In genomic region chr12:24349051-24349780, GRCh38 we compare ENCODE assay signal across 21 cellular contexts.
DNase-seq lines count a peak whose midpoint lies in the region; ATAC-seq, FAIRE-seq and TF ChIP-seq lines count a peak whose summit lies in the region.
"Had no signal": no experiment of that assay in that cellular context is flagged by ENCODE, and none has a peak within 500 bp of the region (broad histone marks: within the 10 kb centered on the region; RNA-seq: fewer than 3 reads in every experiment).

No MANE protein-coding gene starts in this region.

- H3K4me1 Mint-ChIP-seq in activated B cell treated with CpG ODN at 0.5 μM for 24 hours (peaks cover 24% of the 10 kb centered on the region), WTC11 (peaks cover 3% of the 10 kb centered on the region)
- peaks cover 11 to 18% of the 10 kb centered on the region in 2 donors for H3K4me1 Mint-ChIP-seq in stimulated activated naive B cell treated with anti-CD40 and anti-IgM and Interleukin-4, amounts not matched to agents 10 μg/mL and 1 μg/mL and 100 μg/mL, for 72 hours
- H3K4me1 Mint-ChIP-seq: CD4-positive, alpha-beta memory T cell had no signal

- H3K4me2 ChIP-seq in endothelial cell of umbilical vein (ENCODE audit: insufficient read depth, low read length) (peak overlapping the region; percentile 30), MM.1S (ENCODE audit: low read depth, low read length) (no peak overlapping the region)
- H3K4me2 ChIP-seq: A549, GM23338 had no signal

- no peak overlapping the region for H2AFZ ChIP-seq in endothelial cell of umbilical vein (ENCODE audit: low read depth, low read length)
- H2AFZ ChIP-seq in MM.1S (ENCODE audit: low read length), result no peak overlapping the region
- H2AFZ ChIP-seq: GM23338 had no signal

- H3K9me1 ChIP-seq in endothelial cell of umbilical vein (replicated peaks; ENCODE audit: control insufficient read depth, extremely low read depth, insufficient read depth, low read length), result no peaks in the 10 kb centered on the region

- H3K9me3 Mint-ChIP-seq in activated B cell treated with CpG ODN at 0.5 μM for 24 hours, result peaks cover 9% of the 10 kb centered on the region
- peaks cover 8 to 9% of the 10 kb centered on the region in 2 donors for H3K9me3 Mint-ChIP-seq in stimulated activated naive B cell treated with anti-CD40 and anti-IgM and Interleukin-4, amounts not matched to agents 10 μg/mL and 1 μg/mL and 100 μg/mL, for 72 hours
- peaks cover 18% of the 10 kb centered on the region for H3K9me3 Mint-ChIP-seq in WTC11

- H4K20me1 ChIP-seq in endothelial cell of umbilical vein (replicated peaks; ENCODE audit: control insufficient read depth, extremely low read depth, insufficient read depth, low read length) (no peaks in the 10 kb centered on the region), MM.1S (ENCODE audit: insufficient read depth, low read length) (no peaks in the 10 kb centered on the region)

- H3K27ac ChIP-seq in endothelial cell of umbilical vein (ENCODE audit: insufficient read depth, low read depth, low read length) (peak overlapping the region; percentile 84), MM.1S (ENCODE audit: low read length) (no peak overlapping the region)
- H3K27ac ChIP-seq: A549 had no signal

- no peak overlapping the region for H3K4me3 Mint-ChIP-seq in activated B cell treated with CpG ODN at 0.5 μM for 24 hours
- no peak overlapping the region for H3K4me3 Mint-ChIP-seq in stimulated activated naive B cell treated with anti-CD40 and anti-IgM and Interleukin-4, amounts not matched to agents 10 μg/mL and 1 μg/mL and 100 μg/mL, for 72 hours
- H3K4me3 Mint-ChIP-seq in WTC11, result no peak overlapping the region
- H3K4me3 Mint-ChIP-seq: CD4-positive, alpha-beta memory T cell; GM23338; H9 had no signal

- H3K79me2 ChIP-seq in endothelial cell of umbilical vein (ENCODE audit: control insufficient read depth, insufficient read depth, low read length) (no peaks in the 10 kb centered on the region), MM.1S (ENCODE audit: low read length) (no peaks in the 10 kb centered on the region)

- DNase-seq in ELR (ENCODE audit: low read depth) (peak; percentile 22), activated B cell treated with CpG ODN at 0.5 μM for 24 hours (no peak), endothelial cell of umbilical vein (ENCODE audit: low read depth, low spot score) (peak; percentile 73), WTC11 (ENCODE audit: low spot score) (no peak), NCI-H1417 treated with DMSO at 0.1 percent for 48 hours (lab: John Stamatoyannopoulos, UW) (no peak), MM.1S (no peak)
- DNase-seq in stimulated activated naive B cell treated with anti-CD40 and anti-IgM and Interleukin-4, amounts not matched to agents 10 μg/mL and 1 μg/mL and 100 μg/mL, for 72 hours, result no peak
- DNase-seq: 8988T; ACHN; C1 segment of cervical spinal cord; CD4-positive, alpha-beta memory T cell; COR-L47; DMS153; DND-41; GDM1; H9 had no signal

- H3F3A ChIP-seq in MM.1S (ENCODE audit: insufficient read depth, low read length), result no peaks in the 10 kb centered on the region

- H3K27me3 Mint-ChIP-seq in activated B cell treated with CpG ODN at 0.5 μM for 24 hours (no peaks in the 10 kb centered on the region), WTC11 (ENCODE audit: low read depth) (no peaks in the 10 kb centered on the region)
- H3K27me3 Mint-ChIP-seq in stimulated activated naive B cell treated with anti-CD40 and anti-IgM and Interleukin-4, amounts not matched to agents 10 μg/mL and 1 μg/mL and 100 μg/mL, for 72 hours, result no peaks in the 10 kb centered on the region
- H3K27me3 Mint-ChIP-seq: CD4-positive, alpha-beta memory T cell had no signal

- H3K27me3 ChIP-seq in endothelial cell of umbilical vein (ENCODE audit: control insufficient read depth in 2 of 2, insufficient read depth in 2 of 2, low read length in 2 of 2) (no peaks in the 10 kb centered on the region), MM.1S (replicated peaks; ENCODE audit: insufficient read depth, low read length) (no peaks in the 10 kb centered on the region)

- POLR2A ChIA-PET in activated B cell treated with CpG ODN at 0.5 μM for 24 hours (lab: Charles Lee) (no interaction called here), endothelial cell of umbilical vein (lab: Charles Lee) (interaction anchor here (1.1 kb wide), 1 partner anchor 10 kb away, joined by 3 read pairs; no protein-coding TSS in a partner anchor), WTC11 (lab: Charles Lee) (no interaction called here)

- H3K9ac ChIP-seq in endothelial cell of umbilical vein (replicated peaks; ENCODE audit: extremely low read depth, insufficient read depth, low read length), result peak overlapping the region; percentile 22
- no peak overlapping the region for H3K9ac ChIP-seq in MM.1S (ENCODE audit: low read length)

- TF ChIP-seq CTCF in activated B cell treated with CpG ODN at 0.5 μM for 24 hours (IDR thresholded peaks at IDR 0.05), result no peak
- no peak for TF ChIP-seq CTCF in endothelial cell of umbilical vein (IDR thresholded peaks at IDR 0.05; ENCODE audit: extremely low read depth in 1 of 2, insufficient read depth in 1 of 2, low read depth in 1 of 2, low read length in 2 of 2)
- no peak for TF ChIP-seq CTCF in WTC11 (IDR thresholded peaks at IDR 0.05)
- no peak for TF ChIP-seq CTCF in MM.1S (IDR thresholded peaks at IDR 0.05; ENCODE audit: low read length)

- H3K4me3 ChIP-seq in endothelial cell of umbilical vein (replicated peaks in 1 of 3; ENCODE audit: insufficient read depth in 1 of 3, low read depth in 1 of 3, low read length in 3 of 3), result no peak overlapping the region
- no peak overlapping the region for H3K4me3 ChIP-seq in MM.1S (ENCODE audit: low read length)
- H3K4me3 ChIP-seq: A549, GM23338 had no signal

- FAIRE-seq in endothelial cell of umbilical vein (lab: Jason Lieb, UNC), result peak; percentile 87
- FAIRE-seq: A549, GM12891, GM18507 had no signal

- H3K9me2 ChIP-seq in MM.1S (replicated peaks; ENCODE audit: insufficient read depth, low read length), result no peaks in the 10 kb centered on the region

- intact Hi-C loops in activated B cell treated with CpG ODN at 0.5 μM for 24 hours (cut with micrococcal nuclease) (no loop called here), endothelial cell of umbilical vein (cut with micrococcal nuclease) (loop anchor here (1.0 to 10.0 kb wide), 5 partner anchors 124 to 304 kb away; no protein-coding TSS in a partner anchor)

- no peak for TF ChIP-seq POLR2A in endothelial cell of umbilical vein (IDR thresholded peaks at IDR 0.05; ENCODE audit: low read depth, low read length)

- H3K36me3 Mint-ChIP-seq in activated B cell treated with CpG ODN at 0.5 μM for 24 hours (ENCODE audit: low read depth), result peaks cover 15% of the 10 kb centered on the region
- H3K36me3 Mint-ChIP-seq in stimulated activated naive B cell treated with anti-CD40 and anti-IgM and Interleukin-4, amounts not matched to agents 10 μg/mL and 1 μg/mL and 100 μg/mL, for 72 hours, result peaks cover 7 to 8% of the 10 kb centered on the region in 2 donors
- peaks cover 11% of the 10 kb centered on the region for H3K36me3 Mint-ChIP-seq in WTC11
- H3K36me3 Mint-ChIP-seq: CD4-positive, alpha-beta memory T cell had no signal

- H3K36me3 ChIP-seq in endothelial cell of umbilical vein (ENCODE audit: control insufficient read depth in 2 of 2, extremely low read depth in 1 of 2, insufficient read depth in 2 of 2, low read length in 2 of 2) (no peaks in the 10 kb centered on the region), MM.1S (replicated peaks; ENCODE audit: insufficient read depth, low read length) (no peaks in the 10 kb centered on the region)

- H3K9me3 ChIP-seq in endothelial cell of umbilical vein (replicated peaks; ENCODE audit: control insufficient read depth, insufficient read depth, low read length) (no peaks in the 10 kb centered on the region), MM.1S (replicated peaks; ENCODE audit: insufficient read depth, low read length) (no peaks in the 10 kb centered on the region)
- H3K9me3 ChIP-seq: A549 had no signal

- ATAC-seq in activated B cell treated with CpG ODN at 0.5 μM for 24 hours (ENCODE audit: low read depth) (peak; percentile 49), WTC11 (no peak)
- peak; percentile 68 to 70 for ATAC-seq in stimulated activated naive B cell treated with anti-CD40 and anti-IgM and Interleukin-4, amounts not matched to agents 10 μg/mL and 1 μg/mL and 100 μg/mL, for 72 hours (replicated peaks)
- ATAC-seq: A549, GM23338, HCT116 had no signal

- CTCF ChIA-PET in activated B cell treated with CpG ODN at 0.5 μM for 24 hours (lab: Charles Lee), result no interaction called here
- CTCF ChIA-PET in endothelial cell of umbilical vein (lab: Charles Lee), result no interaction called here
- CTCF ChIA-PET in WTC11 (lab: Charles Lee), result no interaction called here

- peaks cover 12% of the 10 kb centered on the region for H3K4me1 ChIP-seq in endothelial cell of umbilical vein (ENCODE audit: control insufficient read depth, extremely low read depth, insufficient read depth, low read length)
- H3K4me1 ChIP-seq in MM.1S (ENCODE audit: low read length), result no peaks in the 10 kb centered on the region
- H3K4me1 ChIP-seq: A549 had no signal

- dilution Hi-C loops in endothelial cell of umbilical vein (cut with MboI; ENCODE audit: extremely low pct_ligation_motif_present, low sequenced_read_pairs), result no loop called here

- H3K27ac Mint-ChIP-seq in activated B cell treated with CpG ODN at 0.5 μM for 24 hours, result no peak overlapping the region
- H3K27ac Mint-ChIP-seq in stimulated activated naive B cell treated with anti-CD40 and anti-IgM and Interleukin-4, amounts not matched to agents 10 μg/mL and 1 μg/mL and 100 μg/mL, for 72 hours, result no peak overlapping the region
- H3K27ac Mint-ChIP-seq in WTC11, result no peak overlapping the region
- H3K27ac Mint-ChIP-seq: CD4-positive, alpha-beta memory T cell; GM23338; H9 had no signal

- BruUV-seq in endothelial cell of umbilical vein (replicated peaks; lab: Mats Ljungman, UMichigan), result TSS peak; percentile 94

TF ChIP-seq in endothelial cell of umbilical vein, 7 proteins besides CTCF, POLR2A, EP300 and RAD21 (continues in another document):
- peak; percentile 92 for TF ChIP-seq GATA2 (IDR thresholded peaks at IDR 0.05; ENCODE audit: insufficient read depth, insufficient read length, low read depth, low read length)
- peak; percentile 96 for TF ChIP-seq JUN (IDR thresholded peaks at IDR 0.05; ENCODE audit: borderline replicate concordance, insufficient read depth, insufficient read length, low read depth)
- TF ChIP-seq FOS (IDR thresholded peaks at IDR 0.05; ENCODE audit: borderline replicate concordance, insufficient read depth, low read length), result peak; percentile 78

TF ChIP-seq in WTC11, 78 proteins besides CTCF, POLR2A, EP300 and RAD21 (continues in another document):
- TF ChIP-seq CBFB (CRISPR knock-in tag; IDR thresholded peaks at IDR 0.05; ENCODE audit: low read depth), result no peak
- no peak for TF ChIP-seq ESRRA (CRISPR knock-in tag; IDR thresholded peaks at IDR 0.05; ENCODE audit: borderline replicate concordance)
- TF ChIP-seq ATF3 (CRISPR knock-in tag; conservative IDR thresholded peaks at IDR 0.05), result no peak
- TF ChIP-seq KAT7 (CRISPR knock-in tag; IDR thresholded peaks at IDR 0.05; ENCODE audit: borderline replicate concordance), result no peak
- TF ChIP-seq JUN (CRISPR knock-in tag; IDR thresholded peaks at IDR 0.05), result no peak
- TF ChIP-seq HMGA2 (CRISPR knock-in tag; IDR thresholded peaks at IDR 0.05), result no peak

Comparison
In these comparisons a context has a peak if more than half of its experiments do, and no peak if none do; other contexts are left out.
1. DNase-seq: peak in ELR (single experiment) and endothelial cell of umbilical vein (single experiment); none in activated B cell treated with CpG ODN at 0.5 μM for 24 hours (single experiment), stimulated activated naive B cell treated with anti-CD40 and anti-IgM and Interleukin-4, amounts not matched to agents 10 μg/mL and 1 μg/mL and 100 μg/mL, for 72 hours (single experiment), WTC11 (single experiment), NCI-H1417 treated with DMSO at 0.1 percent for 48 hours (single experiment) and MM.1S (single experiment).